1 cellular context compared by ENCODE assay signal in the genomic region with DNA sequence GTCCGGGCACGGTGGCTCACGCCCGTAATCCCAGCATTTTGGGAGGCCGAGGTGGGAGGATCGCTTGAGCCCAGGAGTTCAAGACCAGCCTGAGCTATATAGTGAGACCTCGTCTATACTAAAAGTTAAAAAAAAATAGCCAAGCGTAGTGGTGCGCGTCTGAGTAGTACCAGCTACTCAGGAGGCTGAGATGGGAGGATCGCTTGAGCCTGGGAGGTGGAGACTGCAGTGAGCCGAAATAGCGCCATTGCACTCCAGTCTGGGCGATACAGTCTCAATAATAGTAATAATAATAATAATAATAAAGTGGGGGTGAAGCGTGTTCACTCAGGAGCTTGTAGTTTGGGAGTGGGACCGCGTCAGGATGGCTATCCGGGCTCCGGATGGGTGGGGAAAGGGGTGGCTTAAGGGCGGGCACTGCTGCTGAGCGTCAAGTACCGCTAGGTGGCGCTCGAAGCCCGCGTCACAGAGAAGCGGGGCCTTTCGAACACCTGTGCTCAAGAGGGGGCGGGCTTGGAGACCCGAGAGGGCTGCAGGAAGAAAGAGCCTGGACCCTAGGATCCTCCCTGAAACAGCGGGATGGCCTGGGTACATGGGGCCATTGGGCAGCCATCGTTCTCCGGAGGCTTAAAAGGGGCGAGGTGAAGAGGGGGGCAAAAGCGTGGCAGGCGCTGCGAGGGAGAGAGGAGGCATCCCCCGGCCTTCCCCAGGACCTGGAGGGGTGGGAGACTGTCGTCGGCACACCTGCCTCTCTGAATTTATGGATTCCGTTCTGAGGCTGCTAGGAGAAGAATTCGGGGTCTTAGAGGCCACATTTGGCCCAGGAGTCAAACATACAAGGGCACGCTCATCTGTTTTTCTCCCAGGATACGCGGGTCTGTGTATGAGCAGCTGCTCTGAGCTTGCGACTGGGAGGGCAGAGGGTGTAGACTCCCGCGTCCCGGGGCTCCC.
TF ChIP-seq lines count a peak whose summit lies in the region.

No MANE protein-coding gene starts in this region.

TF ChIP-seq in K562, 482 proteins besides CTCF, POLR2A, EP300 and RAD21 (continued from another document and continues in another):
- TF ChIP-seq, protein P1, sequence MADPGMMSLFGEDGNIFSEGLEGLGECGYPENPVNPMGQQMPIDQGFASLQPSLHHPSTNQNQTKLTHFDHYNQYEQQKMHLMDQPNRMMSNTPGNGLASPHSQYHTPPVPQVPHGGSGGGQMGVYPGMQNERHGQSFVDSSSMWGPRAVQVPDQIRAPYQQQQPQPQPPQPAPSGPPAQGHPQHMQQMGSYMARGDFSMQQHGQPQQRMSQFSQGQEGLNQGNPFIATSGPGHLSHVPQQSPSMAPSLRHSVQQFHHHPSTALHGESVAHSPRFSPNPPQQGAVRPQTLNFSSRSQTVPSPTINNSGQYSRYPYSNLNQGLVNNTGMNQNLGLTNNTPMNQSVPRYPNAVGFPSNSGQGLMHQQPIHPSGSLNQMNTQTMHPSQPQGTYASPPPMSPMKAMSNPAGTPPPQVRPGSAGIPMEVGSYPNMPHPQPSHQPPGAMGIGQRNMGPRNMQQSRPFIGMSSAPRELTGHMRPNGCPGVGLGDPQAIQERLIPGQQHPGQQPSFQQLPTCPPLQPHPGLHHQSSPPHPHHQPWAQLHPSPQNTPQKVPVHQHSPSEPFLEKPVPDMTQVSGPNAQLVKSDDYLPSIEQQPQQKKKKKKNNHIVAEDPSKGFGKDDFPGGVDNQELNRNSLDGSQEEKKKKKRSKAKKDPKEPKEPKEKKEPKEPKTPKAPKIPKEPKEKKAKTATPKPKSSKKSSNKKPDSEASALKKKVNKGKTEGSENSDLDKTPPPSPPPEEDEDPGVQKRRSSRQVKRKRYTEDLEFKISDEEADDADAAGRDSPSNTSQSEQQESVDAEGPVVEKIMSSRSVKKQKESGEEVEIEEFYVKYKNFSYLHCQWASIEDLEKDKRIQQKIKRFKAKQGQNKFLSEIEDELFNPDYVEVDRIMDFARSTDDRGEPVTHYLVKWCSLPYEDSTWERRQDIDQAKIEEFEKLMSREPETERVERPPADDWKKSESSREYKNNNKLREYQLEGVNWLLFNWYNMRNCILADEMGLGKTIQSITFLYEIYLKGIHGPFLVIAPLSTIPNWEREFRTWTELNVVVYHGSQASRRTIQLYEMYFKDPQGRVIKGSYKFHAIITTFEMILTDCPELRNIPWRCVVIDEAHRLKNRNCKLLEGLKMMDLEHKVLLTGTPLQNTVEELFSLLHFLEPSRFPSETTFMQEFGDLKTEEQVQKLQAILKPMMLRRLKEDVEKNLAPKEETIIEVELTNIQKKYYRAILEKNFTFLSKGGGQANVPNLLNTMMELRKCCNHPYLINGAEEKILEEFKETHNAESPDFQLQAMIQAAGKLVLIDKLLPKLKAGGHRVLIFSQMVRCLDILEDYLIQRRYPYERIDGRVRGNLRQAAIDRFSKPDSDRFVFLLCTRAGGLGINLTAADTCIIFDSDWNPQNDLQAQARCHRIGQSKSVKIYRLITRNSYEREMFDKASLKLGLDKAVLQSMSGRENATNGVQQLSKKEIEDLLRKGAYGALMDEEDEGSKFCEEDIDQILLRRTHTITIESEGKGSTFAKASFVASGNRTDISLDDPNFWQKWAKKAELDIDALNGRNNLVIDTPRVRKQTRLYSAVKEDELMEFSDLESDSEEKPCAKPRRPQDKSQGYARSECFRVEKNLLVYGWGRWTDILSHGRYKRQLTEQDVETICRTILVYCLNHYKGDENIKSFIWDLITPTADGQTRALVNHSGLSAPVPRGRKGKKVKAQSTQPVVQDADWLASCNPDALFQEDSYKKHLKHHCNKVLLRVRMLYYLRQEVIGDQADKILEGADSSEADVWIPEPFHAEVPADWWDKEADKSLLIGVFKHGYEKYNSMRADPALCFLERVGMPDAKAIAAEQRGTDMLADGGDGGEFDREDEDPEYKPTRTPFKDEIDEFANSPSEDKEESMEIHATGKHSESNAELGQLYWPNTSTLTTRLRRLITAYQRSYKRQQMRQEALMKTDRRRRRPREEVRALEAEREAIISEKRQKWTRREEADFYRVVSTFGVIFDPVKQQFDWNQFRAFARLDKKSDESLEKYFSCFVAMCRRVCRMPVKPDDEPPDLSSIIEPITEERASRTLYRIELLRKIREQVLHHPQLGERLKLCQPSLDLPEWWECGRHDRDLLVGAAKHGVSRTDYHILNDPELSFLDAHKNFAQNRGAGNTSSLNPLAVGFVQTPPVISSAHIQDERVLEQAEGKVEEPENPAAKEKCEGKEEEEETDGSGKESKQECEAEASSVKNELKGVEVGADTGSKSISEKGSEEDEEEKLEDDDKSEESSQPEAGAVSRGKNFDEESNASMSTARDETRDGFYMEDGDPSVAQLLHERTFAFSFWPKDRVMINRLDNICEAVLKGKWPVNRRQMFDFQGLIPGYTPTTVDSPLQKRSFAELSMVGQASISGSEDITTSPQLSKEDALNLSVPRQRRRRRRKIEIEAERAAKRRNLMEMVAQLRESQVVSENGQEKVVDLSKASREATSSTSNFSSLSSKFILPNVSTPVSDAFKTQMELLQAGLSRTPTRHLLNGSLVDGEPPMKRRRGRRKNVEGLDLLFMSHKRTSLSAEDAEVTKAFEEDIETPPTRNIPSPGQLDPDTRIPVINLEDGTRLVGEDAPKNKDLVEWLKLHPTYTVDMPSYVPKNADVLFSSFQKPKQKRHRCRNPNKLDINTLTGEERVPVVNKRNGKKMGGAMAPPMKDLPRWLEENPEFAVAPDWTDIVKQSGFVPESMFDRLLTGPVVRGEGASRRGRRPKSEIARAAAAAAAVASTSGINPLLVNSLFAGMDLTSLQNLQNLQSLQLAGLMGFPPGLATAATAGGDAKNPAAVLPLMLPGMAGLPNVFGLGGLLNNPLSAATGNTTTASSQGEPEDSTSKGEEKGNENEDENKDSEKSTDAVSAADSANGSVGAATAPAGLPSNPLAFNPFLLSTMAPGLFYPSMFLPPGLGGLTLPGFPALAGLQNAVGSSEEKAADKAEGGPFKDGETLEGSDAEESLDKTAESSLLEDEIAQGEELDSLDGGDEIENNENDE (IDR thresholded peaks at IDR 0.05; ENCODE audit: low read depth, low read length): no peak
- TF ChIP-seq CREM (IDR thresholded peaks at IDR 0.05; ENCODE audit: low read depth): 0 out of 2 replicates have a peak, but pooled peaks have one; percentile 12
- TF ChIP-seq ZFP36 (IDR thresholded peaks at IDR 0.05; ENCODE audit: low read depth, low read length, partially characterized antibody): no peak
- TF ChIP-seq MTA3 (IDR thresholded peaks at IDR 0.05; ENCODE audit: borderline replicate concordance): no peak
- TF ChIP-seq ZEB2 (IDR thresholded peaks at IDR 0.05): no peak
- no peak for TF ChIP-seq MYC (IDR thresholded peaks at IDR 0.05; ENCODE audit: low read depth, low read length)
- no peak for TF ChIP-seq MYC (CRISPR knock-in tag; IDR thresholded peaks at IDR 0.05; ENCODE audit: borderline replicate concordance, low read depth)
- TF ChIP-seq, protein P2, sequence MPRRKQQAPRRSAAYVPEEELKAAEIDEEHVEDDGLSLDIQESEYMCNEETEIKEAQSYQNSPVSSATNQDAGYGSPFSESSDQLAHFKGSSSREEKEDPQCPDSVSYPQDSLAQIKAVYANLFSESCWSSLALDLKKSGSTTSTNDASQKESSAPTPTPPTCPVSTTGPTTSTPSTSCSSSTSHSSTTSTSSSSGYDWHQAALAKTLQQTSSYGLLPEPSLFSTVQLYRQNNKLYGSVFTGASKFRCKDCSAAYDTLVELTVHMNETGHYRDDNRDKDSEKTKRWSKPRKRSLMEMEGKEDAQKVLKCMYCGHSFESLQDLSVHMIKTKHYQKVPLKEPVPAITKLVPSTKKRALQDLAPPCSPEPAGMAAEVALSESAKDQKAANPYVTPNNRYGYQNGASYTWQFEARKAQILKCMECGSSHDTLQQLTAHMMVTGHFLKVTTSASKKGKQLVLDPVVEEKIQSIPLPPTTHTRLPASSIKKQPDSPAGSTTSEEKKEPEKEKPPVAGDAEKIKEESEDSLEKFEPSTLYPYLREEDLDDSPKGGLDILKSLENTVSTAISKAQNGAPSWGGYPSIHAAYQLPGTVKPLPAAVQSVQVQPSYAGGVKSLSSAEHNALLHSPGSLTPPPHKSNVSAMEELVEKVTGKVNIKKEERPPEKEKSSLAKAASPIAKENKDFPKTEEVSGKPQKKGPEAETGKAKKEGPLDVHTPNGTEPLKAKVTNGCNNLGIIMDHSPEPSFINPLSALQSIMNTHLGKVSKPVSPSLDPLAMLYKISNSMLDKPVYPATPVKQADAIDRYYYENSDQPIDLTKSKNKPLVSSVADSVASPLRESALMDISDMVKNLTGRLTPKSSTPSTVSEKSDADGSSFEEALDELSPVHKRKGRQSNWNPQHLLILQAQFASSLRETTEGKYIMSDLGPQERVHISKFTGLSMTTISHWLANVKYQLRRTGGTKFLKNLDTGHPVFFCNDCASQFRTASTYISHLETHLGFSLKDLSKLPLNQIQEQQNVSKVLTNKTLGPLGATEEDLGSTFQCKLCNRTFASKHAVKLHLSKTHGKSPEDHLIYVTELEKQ (CRISPR knock-in tag; IDR thresholded peaks at IDR 0.05): no peak
- TF ChIP-seq SNIP1 (IDR thresholded peaks at IDR 0.05; ENCODE audit: low read depth): no peak
- peak; percentile 59; the same call in 1 of the 2 replicates for TF ChIP-seq ZBTB7A (IDR thresholded peaks at IDR 0.05; ENCODE audit: borderline replicate concordance, control insufficient read depth, low read depth, low read length)
- TF ChIP-seq MBD2 (IDR thresholded peaks at IDR 0.05; ENCODE audit: borderline replicate concordance, low read depth): no peak
- TF ChIP-seq, protein P3, sequence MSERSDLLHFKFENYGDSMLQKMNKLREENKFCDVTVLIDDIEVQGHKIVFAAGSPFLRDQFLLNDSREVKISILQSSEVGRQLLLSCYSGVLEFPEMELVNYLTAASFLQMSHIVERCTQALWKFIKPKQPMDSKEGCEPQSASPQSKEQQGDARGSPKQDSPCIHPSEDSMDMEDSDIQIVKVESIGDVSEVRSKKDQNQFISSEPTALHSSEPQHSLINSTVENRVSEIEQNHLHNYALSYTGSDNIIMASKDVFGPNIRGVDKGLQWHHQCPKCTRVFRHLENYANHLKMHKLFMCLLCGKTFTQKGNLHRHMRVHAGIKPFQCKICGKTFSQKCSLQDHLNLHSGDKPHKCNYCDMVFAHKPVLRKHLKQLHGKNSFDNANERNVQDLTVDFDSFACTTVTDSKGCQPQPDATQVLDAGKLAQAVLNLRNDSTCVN (CRISPR knock-in tag; IDR thresholded peaks at IDR 0.05): no peak
- TF ChIP-seq SMC3 (conservative IDR thresholded peaks at IDR 0.05; ENCODE audit: insufficient read depth, low read depth, low read length): peak; percentile 54; the same call in 1 of the 2 replicates
- TF ChIP-seq RBM14 (IDR thresholded peaks at IDR 0.05; ENCODE audit: borderline replicate concordance, insufficient read depth, low read depth, low read length): no peak
- TF ChIP-seq MXD1 (CRISPR knock-in tag; IDR thresholded peaks at IDR 0.05; ENCODE audit: borderline replicate concordance, poor library complexity, severe bottlenecking): no peak
- TF ChIP-seq, protein P4, sequence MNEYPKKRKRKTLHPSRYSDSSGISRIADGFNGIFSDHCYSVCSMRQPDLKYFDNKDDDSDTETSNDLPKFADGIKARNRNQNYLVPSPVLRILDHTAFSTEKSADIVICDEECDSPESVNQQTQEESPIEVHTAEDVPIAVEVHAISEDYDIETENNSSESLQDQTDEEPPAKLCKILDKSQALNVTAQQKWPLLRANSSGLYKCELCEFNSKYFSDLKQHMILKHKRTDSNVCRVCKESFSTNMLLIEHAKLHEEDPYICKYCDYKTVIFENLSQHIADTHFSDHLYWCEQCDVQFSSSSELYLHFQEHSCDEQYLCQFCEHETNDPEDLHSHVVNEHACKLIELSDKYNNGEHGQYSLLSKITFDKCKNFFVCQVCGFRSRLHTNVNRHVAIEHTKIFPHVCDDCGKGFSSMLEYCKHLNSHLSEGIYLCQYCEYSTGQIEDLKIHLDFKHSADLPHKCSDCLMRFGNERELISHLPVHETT (CRISPR knock-in tag; conservative IDR thresholded peaks at IDR 0.05 in 1 of 2, IDR thresholded peaks at IDR 0.05 in 1 of 2): no peak
- no peak for TF ChIP-seq HDAC6 (IDR thresholded peaks at IDR 0.05; ENCODE audit: low read depth, low read length)
- peak; percentile 41; the same call in 1 of the 2 replicates for TF ChIP-seq TFAP4 (CRISPR knock-in tag; IDR thresholded peaks at IDR 0.05; ENCODE audit: borderline replicate concordance)
- no peak for TF ChIP-seq ZNF274 (IDR thresholded peaks at IDR 0.05; ENCODE audit: borderline replicate concordance, low read depth, low read length)
- TF ChIP-seq, protein P5, sequence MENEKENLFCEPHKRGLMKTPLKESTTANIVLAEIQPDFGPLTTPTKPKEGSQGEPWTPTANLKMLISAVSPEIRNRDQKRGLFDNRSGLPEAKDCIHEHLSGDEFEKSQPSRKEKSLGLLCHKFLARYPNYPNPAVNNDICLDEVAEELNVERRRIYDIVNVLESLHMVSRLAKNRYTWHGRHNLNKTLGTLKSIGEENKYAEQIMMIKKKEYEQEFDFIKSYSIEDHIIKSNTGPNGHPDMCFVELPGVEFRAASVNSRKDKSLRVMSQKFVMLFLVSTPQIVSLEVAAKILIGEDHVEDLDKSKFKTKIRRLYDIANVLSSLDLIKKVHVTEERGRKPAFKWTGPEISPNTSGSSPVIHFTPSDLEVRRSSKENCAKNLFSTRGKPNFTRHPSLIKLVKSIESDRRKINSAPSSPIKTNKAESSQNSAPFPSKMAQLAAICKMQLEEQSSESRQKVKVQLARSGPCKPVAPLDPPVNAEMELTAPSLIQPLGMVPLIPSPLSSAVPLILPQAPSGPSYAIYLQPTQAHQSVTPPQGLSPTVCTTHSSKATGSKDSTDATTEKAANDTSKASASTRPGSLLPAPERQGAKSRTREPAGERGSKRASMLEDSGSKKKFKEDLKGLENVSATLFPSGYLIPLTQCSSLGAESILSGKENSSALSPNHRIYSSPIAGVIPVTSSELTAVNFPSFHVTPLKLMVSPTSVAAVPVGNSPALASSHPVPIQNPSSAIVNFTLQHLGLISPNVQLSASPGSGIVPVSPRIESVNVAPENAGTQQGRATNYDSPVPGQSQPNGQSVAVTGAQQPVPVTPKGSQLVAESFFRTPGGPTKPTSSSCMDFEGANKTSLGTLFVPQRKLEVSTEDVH (IDR thresholded peaks at IDR 0.05; ENCODE audit: low read depth, partially characterized antibody): no peak
- TF ChIP-seq, protein P6, sequence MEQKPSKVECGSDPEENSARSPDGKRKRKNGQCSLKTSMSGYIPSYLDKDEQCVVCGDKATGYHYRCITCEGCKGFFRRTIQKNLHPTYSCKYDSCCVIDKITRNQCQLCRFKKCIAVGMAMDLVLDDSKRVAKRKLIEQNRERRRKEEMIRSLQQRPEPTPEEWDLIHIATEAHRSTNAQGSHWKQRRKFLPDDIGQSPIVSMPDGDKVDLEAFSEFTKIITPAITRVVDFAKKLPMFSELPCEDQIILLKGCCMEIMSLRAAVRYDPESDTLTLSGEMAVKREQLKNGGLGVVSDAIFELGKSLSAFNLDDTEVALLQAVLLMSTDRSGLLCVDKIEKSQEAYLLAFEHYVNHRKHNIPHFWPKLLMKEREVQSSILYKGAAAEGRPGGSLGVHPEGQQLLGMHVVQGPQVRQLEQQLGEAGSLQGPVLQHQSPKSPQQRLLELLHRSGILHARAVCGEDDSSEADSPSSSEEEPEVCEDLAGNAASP (IDR thresholded peaks at IDR 0.05): no peak
- TF ChIP-seq ELF2 (CRISPR knock-in tag; IDR thresholded peaks at IDR 0.05): no peak
- peak; percentile 46; the same call in 1 of the 2 replicates for TF ChIP-seq CC2D1A (IDR thresholded peaks at IDR 0.05)
- 0 out of 2 replicates have a peak, but pooled peaks have one; percentile 15 for TF ChIP-seq EGR1 (conservative IDR thresholded peaks at IDR 0.05)
- TF ChIP-seq EP400 (IDR thresholded peaks at IDR 0.05): no peak
